8 cellular contexts compared by ENCODE assay signal in the genomic region with DNA sequence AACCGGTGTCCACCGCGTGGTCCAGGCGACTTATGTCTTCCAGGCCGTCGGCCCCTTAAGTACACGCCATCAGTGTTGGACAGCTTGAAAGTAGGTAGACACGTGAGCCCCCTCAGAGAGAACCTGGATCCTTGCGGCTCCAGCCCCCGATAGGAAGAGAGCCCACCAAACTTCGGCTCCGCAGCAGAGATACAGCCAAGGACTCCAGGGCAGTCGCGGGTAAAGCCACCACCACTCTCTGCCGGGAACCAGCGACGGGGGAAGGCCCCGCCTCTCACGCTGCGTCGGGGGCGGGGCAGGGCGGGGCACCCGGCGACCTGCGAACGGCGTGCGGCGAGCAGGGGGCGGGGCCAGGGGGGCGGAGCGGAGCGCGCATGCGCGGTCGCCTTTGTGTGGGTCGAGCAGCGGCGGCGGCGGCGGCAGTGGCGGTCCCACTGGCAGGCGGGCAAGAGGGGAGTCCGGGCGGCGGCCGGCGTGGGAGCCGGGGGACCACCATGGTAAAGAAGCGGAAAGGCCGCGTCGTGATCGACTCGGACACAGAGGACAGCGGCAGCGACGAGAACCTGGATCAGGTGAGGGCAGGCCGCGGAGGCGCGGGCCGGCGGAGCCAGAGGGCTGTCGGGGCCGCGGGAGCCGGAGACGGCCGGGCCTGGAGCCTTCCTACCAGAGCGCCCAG. TPM values are rescaled to one million over a fixed set of nuclear protein-coding genes. Genes with fewer than 3 reads are reported as not detected.
A peak's percentile ranks its signal among the peaks of the same experiment; 100 is the strongest.
DNase-seq lines count a peak whose midpoint lies in the region; ATAC-seq and TF ChIP-seq lines count a peak whose summit lies in the region.

A gene (plus strand): TSS at position 354 of the 676 bp plus-strand sequence. CDS start 21 bp downstream, at position 375.

- CTCF ChIA-PET in T-cell (lab: Charles Lee), result no interaction called here

- H3K4me1 ChIP-seq in transverse colon, result peaks cover 5 to 25% (median 23%) of the 10 kb centered on the region in 4 donors

- H3K36me3 Mint-ChIP-seq in T-cell, result no peaks in the 10 kb centered on the region

- peak within 1 kb of the TSS; percentile 94 to 96 (median 95) for H3K4me3 Mint-ChIP-seq in T-cell

- WGBS in adipose tissue, 3 donors, result 0 to 1% (median 0%) methylated on average over 60 to 74 of the region's 74 CpGs
- 0% methylated on average over 47 of the region's 74 CpGs; no CpG with 5 or more reads in 1 of the 2 donors for WGBS in transverse colon (ENCODE audit: low coverage in 1 of 2), 2 donors

- H3K27ac ChIP-seq in adipose tissue (ENCODE audit: low read depth, low read length), result peak within 1 kb of the TSS; percentile 67
- peak within 1 kb of the TSS; percentile 91 to 94 (median 93) for H3K27ac ChIP-seq in transverse colon

- DNase-seq in GM12864 (ENCODE audit: low read depth) (peak; percentile 62), NCI-H1417 (lab: John Stamatoyannopoulos, UW) (peak; percentile 83 to 88 (median 85)), T-cell (peak; percentile 88 to 99 (median 95)), cardiac septum (ENCODE audit: low spot score) (peak; percentile 99), pons (ENCODE audit: low spot score) (peak; percentile 87), transverse colon (peak; percentile 97)

- no peak for TF ChIP-seq EP300 in transverse colon (IDR thresholded peaks at IDR 0.05; ENCODE audit: low read depth)

- TF ChIP-seq POLR2A in transverse colon (IDR thresholded peaks at IDR 0.05), result peak; percentile 76

- no peaks in the 10 kb centered on the region for H3K27me3 ChIP-seq in transverse colon

- in situ Hi-C loops in transverse colon (cut with MboI; ENCODE audit: low pct_ligation_motif_present in 1 of 4, low pct_unique_long_range_greater_than_20kb in 1 of 4, low sequenced_read_pairs in 3 of 4), result no loop called here

- intact Hi-C loops in cardiac septum (cut with DNase I) (loop anchor here (1.0 kb wide), 1 partner anchor 15 kb away; a partner anchor contains a TSS), transverse colon (cut with DNase I; ENCODE audit: low total_unique reads) (no loop called here)

- H3K9me3 Mint-ChIP-seq in T-cell, result no peaks in the 10 kb centered on the region

- H3K9me3 ChIP-seq in transverse colon, result no peaks in the 10 kb centered on the region

- H3K4me1 Mint-ChIP-seq in T-cell, result peaks cover 40 to 45% (median 44%) of the 10 kb centered on the region in 3 donors

- no peaks in the 10 kb centered on the region for H3K36me3 ChIP-seq in transverse colon

- ATAC-seq in HG02678 (IDR thresholded peaks at IDR 0.05; ENCODE audit: unreplicated experiment), result peak; percentile 90
- ATAC-seq in T-cell (replicated peaks in 1 of 4), result peak; percentile 95 to 98 (median 97)

- peak within 1 kb of the TSS; percentile 96 for H3K4me3 ChIP-seq in GM12864 (ENCODE audit: low read depth, low read length)
- H3K4me3 ChIP-seq in transverse colon, result peak within 1 kb of the TSS; percentile 84 to 99 (median 97)

- no peaks in the 10 kb centered on the region for H3K27me3 Mint-ChIP-seq in T-cell

- TF ChIP-seq CTCF in GM12864 (IDR thresholded peaks at IDR 0.05; ENCODE audit: low read depth, low read length, missing control alignments), result no peak
- TF ChIP-seq CTCF in transverse colon (IDR thresholded peaks at IDR 0.05), result no peak

- H3K27ac Mint-ChIP-seq in T-cell, result peak within 1 kb of the TSS; percentile 91 to 97

- POLR2A ChIA-PET in T-cell (lab: Charles Lee), result interaction anchor here in 1 of 2 donors (0.6 kb wide), 1 partner anchor 302 kb away, joined by 3 read pairs; no protein-coding TSS in a partner anchor

RNA-seq across cellular contexts. Expression of the gene that starts here (rescaled TPM):
- total RNA-seq in T-cell (10 to 100 TPM; 30.6 to 45.9 (median 37.5) TPM), cardiac septum (26.8 TPM), transverse colon (10 to 100 TPM; 10.7 to 23.2 (median 17.6) TPM)
- 10 to 100 TPM in 2 of 3 donors, 1 to 10 TPM in 1; 7.7 to 22.9 (median 16.3) TPM for polyA plus RNA-seq in adipose tissue

Comparison
In these comparisons a context has a peak if more than half of its experiments do, and no peak if none do; other contexts are left out.
1. Peak in every context shown above with its lines: DNase-seq, ATAC-seq, H3K4me3 ChIP-seq and H3K27ac ChIP-seq.